In genomic region chr14:89408907-89409675, GRCh38 we compare ENCODE assay signal across 16 cellular contexts. TPM values are rescaled to one million over a fixed set of nuclear protein-coding genes. Genes with fewer than 3 reads are reported as not detected.
A peak's percentile ranks its signal among the peaks of the same experiment; 100 is the strongest.
DNase-seq lines count a peak whose midpoint lies in the region; ATAC-seq, FAIRE-seq and TF ChIP-seq lines count a peak whose summit lies in the region.
"Had no signal": no experiment of that assay in that cellular context is flagged by ENCODE, and none has a peak within 500 bp of the region (broad histone marks: within the 10 kb centered on the region; RNA-seq: fewer than 3 reads in every experiment).

No MANE protein-coding gene starts in this region.

- H3K4me1 ChIP-seq in HUES64 (ENCODE audit: insufficient read depth, low read length) (peaks cover 34% of the 10 kb centered on the region), GM12878 (ENCODE audit: control insufficient read depth, insufficient read depth, low read length) (peaks cover 28% of the 10 kb centered on the region), HepG2 (ENCODE audit: insufficient read depth, low read length) (peaks cover 76% of the 10 kb centered on the region), stomach (peaks cover 39 to 82% (median 49%) of the 10 kb centered on the region in 4 donors)
- H3K4me1 ChIP-seq: Caco-2 had no signal

- RAD21 ChIA-PET in GM12878 (lab: Charles Lee; ENCODE audit: unreplicated experiment): interaction anchor here (1.1 to 2.5 kb wide), 4 partner anchors 21 to 43 kb away, joined by 3 to 8 read pairs (median 4); no protein-coding TSS in a partner anchor

- TSS peak; percentile 38 for BruUV-seq in GM12878 (replicated peaks; lab: Mats Ljungman, UMichigan)
- no TSS peak for BruUV-seq in HepG2 (replicated peaks; lab: Mats Ljungman, UMichigan)

- TF ChIP-seq RAD21 in GM12878 (IDR thresholded peaks at IDR 0.05; ENCODE audit: insufficient read depth, low read depth, low read length): no peak
- no peak for TF ChIP-seq RAD21 in HepG2 (CRISPR knock-in tag; IDR thresholded peaks at IDR 0.05)

- H3K4me2 ChIP-seq in GM12878 (ENCODE audit: control insufficient read depth, insufficient read depth) (peak overlapping the region; percentile 90), HepG2 (ENCODE audit: low read depth, low read length) (peak overlapping the region; percentile 16; the same call in 1 of the 2 replicates)

- no peak for TF ChIP-seq POLR2A in GM12878 (IDR thresholded peaks at IDR 0.05; ENCODE audit: low read depth, low read length)
- TF ChIP-seq POLR2A in HepG2 (IDR thresholded peaks at IDR 0.05; ENCODE audit: insufficient read depth in 1 of 2, low read depth in 2 of 2, low read length in 2 of 2): no peak
- TF ChIP-seq POLR2A in stomach (IDR thresholded peaks at IDR 0.05): no peak

- 84% methylated on average over 12 of the region's 14 CpGs for WGBS in HUES64
- 82% methylated on average over 14 of the region's 14 CpGs for WGBS in GM12878 (ENCODE audit: insufficient coverage, insufficient replicate concordance, low lambda C conversion rate, missing lambda C conversion rate)
- 88% methylated on average over 14 of the region's 14 CpGs for WGBS in HepG2 (ENCODE audit: low lambda C conversion rate)
- WGBS in stomach, 5 donors: 41 to 69% (median 58%) methylated on average over 14 of the region's 14 CpGs

- TF ChIP-seq CTCF in GM12878 (IDR thresholded peaks at IDR 0.05 in 2 of 3, conservative IDR thresholded peaks at IDR 0.05 in 1 of 3; ENCODE audit: control insufficient read depth in 2 of 3, extremely low read depth in 1 of 3, insufficient read depth in 1 of 3, low read depth in 3 of 3, low read length in 3 of 3) (no peak), HepG2 (CRISPR knock-in tag; IDR thresholded peaks at IDR 0.05) (no peak), stomach (IDR thresholded peaks at IDR 0.05) (no peak)

- no peak for DNase-seq in GM12878 (ENCODE audit: low read depth, low spot score)
- DNase-seq in HepG2 (ENCODE audit: low spot score): no peak
- DNase-seq in stomach: no peak
- DNase-seq in SKM-1 treated with dmso at 0.1 percent for 144 hours (lab: John Stamatoyannopoulos, UW; ENCODE audit: unreplicated experiment): no peak
- DNase-seq in NCI-H82 treated with DMSO at 0.1 percent for 48 hours (lab: John Stamatoyannopoulos, UW; ENCODE audit: unreplicated experiment): no peak
- no peak for DNase-seq in occipital lobe (lab: John Stamatoyannopoulos, UW)
- DNase-seq: amygdala; Caco-2; GDM1; glutamatergic neuron; HFFc6; kidney; stimulated activated naive CD8-positive, alpha-beta T cell treated with anti-CD3 and anti-CD28 coated beads, Interleukin-15, amount 100 ng/mL, for 72 hours; WERI-Rb-1 had no signal

- peak overlapping the region; percentile 5; the same call in 1 of the 2 replicates for H3K27ac ChIP-seq in HUES64 (ENCODE audit: low read depth, low read length)
- peak overlapping the region; percentile 49 for H3K27ac ChIP-seq in GM12878 (ENCODE audit: control insufficient read depth, insufficient read depth)
- H3K27ac ChIP-seq in HepG2 (ENCODE audit: extremely low read length, insufficient read depth, low read length): no peak overlapping the region
- H3K27ac ChIP-seq in stomach: peak overlapping the region in 4 of 5 donors; percentile 30 to 59 (median 36)
- H3K27ac ChIP-seq: SK-N-MC, WERI-Rb-1 had no signal

- H3K79me2 ChIP-seq in GM12878 (ENCODE audit: control insufficient read depth, insufficient read depth, low read length) (peaks cover 86% of the 10 kb centered on the region), HepG2 (ENCODE audit: insufficient read depth, low read length) (peaks cover 97% of the 10 kb centered on the region)

- FAIRE-seq in GM12878 (lab: Jason Lieb, UNC) (no peak), HepG2 (lab: Jason Lieb, UNC) (no peak)
- FAIRE-seq: kidney had no signal

- no peak for TF ChIP-seq EP300 in GM12878 (IDR thresholded peaks at IDR 0.05; ENCODE audit: borderline replicate concordance in 1 of 2, control insufficient read depth in 1 of 2, low read depth in 2 of 2, low read length in 2 of 2)
- TF ChIP-seq EP300 in HepG2 (IDR thresholded peaks at IDR 0.05; ENCODE audit: low read depth in 2 of 2, low read length in 2 of 2): no peak
- TF ChIP-seq EP300 in HepG2 (CRISPR knock-in tag; IDR thresholded peaks at IDR 0.05; ENCODE audit: borderline replicate concordance): no peak
- no peak for TF ChIP-seq EP300 in stomach (IDR thresholded peaks at IDR 0.05)

- POLR2A ChIA-PET in GM12878 (lab: Charles Lee) (interaction anchor here (1.0 to 1.7 kb wide), 5 partner anchors 23 to 104 kb away, joined by 3 to 11 read pairs (median 4); no protein-coding TSS in a partner anchor), HepG2 (lab: Yijun Ruan, JAX) (interaction anchor here (1.1 kb wide), 1 partner anchor 40 kb away, joined by 3 read pairs; no protein-coding TSS in a partner anchor)

- ATAC-seq in GM12878 (peak; percentile 38; the same call in 2 of the 3 replicates), HepG2 (peak; percentile 29; the same call in 1 of the 3 replicates)
- ATAC-seq: stimulated activated naive CD8-positive, alpha-beta T cell treated with anti-CD3 and anti-CD28 coated beads, Interleukin-15, amount 100 ng/mL, for 72 hours had no signal

- in situ Hi-C loops in GM12878 (cut with MboI) (no loop called here), HepG2 (cut with HindIII; ENCODE audit: extremely low pct_ligation_motif_present, low pct_unique_long_range_greater_than_20kb) (loop anchor here (25.0 kb wide), 1 partner anchor 503 kb away; no protein-coding TSS in a partner anchor)

- intact Hi-C loops in GM12878 (cut with micrococcal nuclease; ENCODE audit: unreplicated experiment): no loop called here
- intact Hi-C loops in HepG2 (cut with micrococcal nuclease; ENCODE audit: unreplicated experiment): no loop called here
- intact Hi-C loops in stomach (cut with DNase I; ENCODE audit: low total_unique reads): no loop called here

- H2AFZ ChIP-seq in GM12878 (ENCODE audit: control insufficient read depth, low read depth, low read length): no peak overlapping the region
- H2AFZ ChIP-seq in HepG2 (ENCODE audit: low read length): no peak overlapping the region

- no peaks in the 10 kb centered on the region for H3K27me3 ChIP-seq in HUES64 (ENCODE audit: insufficient read depth, low read length)
- no peaks in the 10 kb centered on the region for H3K27me3 ChIP-seq in GM12878 (replicated peaks in 1 of 2; ENCODE audit: control insufficient read depth in 2 of 2, insufficient read depth in 2 of 2, low read length in 1 of 2)
- H3K27me3 ChIP-seq in HepG2 (ENCODE audit: control insufficient read depth in 1 of 2, insufficient read depth in 2 of 2, low read length in 2 of 2): no peaks in the 10 kb centered on the region
- H3K27me3 ChIP-seq in stomach: no peaks in the 10 kb centered on the region

- H3K4me3 ChIP-seq in HUES64 (ENCODE audit: low read length) (no peak overlapping the region), GM12878 (peak overlapping the region; percentile 57), HepG2 (replicated peaks in 1 of 3; ENCODE audit: insufficient read depth in 1 of 3, low read depth in 2 of 3, low read length in 3 of 3) (no peak overlapping the region), stomach (no peak overlapping the region)
- H3K4me3 ChIP-seq: SK-N-MC had no signal

- H4K20me1 ChIP-seq in GM12878 (ENCODE audit: control insufficient read depth, insufficient read depth): no peaks in the 10 kb centered on the region
- H4K20me1 ChIP-seq in HepG2 (ENCODE audit: insufficient read depth, low read length): peaks cover 46% of the 10 kb centered on the region

- no peaks in the 10 kb centered on the region for H3K9me3 ChIP-seq in HUES64 (ENCODE audit: insufficient read depth, low read depth, low read length)
- peaks cover 2% of the 10 kb centered on the region; the same call in 2 of the 3 replicates for H3K9me3 ChIP-seq in GM12878 (replicated peaks; ENCODE audit: control insufficient read depth, insufficient read depth, low read length)
- no peaks in the 10 kb centered on the region for H3K9me3 ChIP-seq in HepG2 (ENCODE audit: low read length)
- no peaks in the 10 kb centered on the region for H3K9me3 ChIP-seq in stomach
- H3K9me3 ChIP-seq: Caco-2 had no signal

- SMC1A ChIA-PET in GM12878 (lab: Charles Lee; ENCODE audit: uncharacterized antibody, unreplicated experiment): interaction anchor here (0.6 to 2.9 kb wide), 11 partner anchors 9 to 132 kb away, joined by 3 to 19 read pairs (median 3); no protein-coding TSS in a partner anchor

- H3K36me3 ChIP-seq in HUES64 (ENCODE audit: insufficient read depth, low read length) (peaks cover 68% of the 10 kb centered on the region), GM12878 (ENCODE audit: control insufficient read depth in 2 of 2, insufficient read depth in 2 of 2, low read length in 1 of 2) (peaks cover 3 to 6% of the 10 kb centered on the region in 2 experiments), HepG2 (replicated peaks in 1 of 2; ENCODE audit: control insufficient read depth in 1 of 2, insufficient read depth in 2 of 2, low read length in 2 of 2) (peaks cover 27 to 60% of the 10 kb centered on the region in 2 experiments), stomach (peaks cover 10 to 40% (median 37%) of the 10 kb centered on the region in 4 donors)

- H3K9ac ChIP-seq in HUES64 (ENCODE audit: low read depth, low read length) (no peak overlapping the region), GM12878 (ENCODE audit: control insufficient read depth, insufficient read depth, low read length) (0 out of 2 replicates have a peak overlapping the region, but pooled peaks have one; percentile 45), HepG2 (ENCODE audit: insufficient read depth, low read depth, low read length) (no peak overlapping the region)

- CTCF ChIA-PET in GM12878 (lab: Yijun Ruan, JAX): interaction anchor here (1.0 to 2.7 kb wide), 7 partner anchors 23 to 102 kb away, joined by 3 to 8 read pairs (median 4); no protein-coding TSS in a partner anchor
- CTCF ChIA-PET in HepG2 (lab: Yijun Ruan, JAX; ENCODE audit: low intra/inter-chr PET ratio, low total read pairs): no interaction called here

RNA-seq across cellular contexts. Expression of gene FOXN3, which starts 7.9 kb away (rescaled TPM):
- 47.5 TPM for polyA plus RNA-seq in HUES64 (2013, experiment 1 of 2)
- polyA plus RNA-seq in HUES64 (2013, experiment 2 of 2): 48.8 TPM
- 112 and 136 TPM in 2 replicates for total RNA-seq in GM12878 (2013; cell fraction: nucleolus; rRNA removed)
- total RNA-seq in GM12878 (2014; rRNA removed) (41.7 and 42.0 TPM in 2 replicates), GM12878 (2014; rRNA removed; fragmentation: Illumina TruSeq; extraction: Trizol) (32.5 and 33.8 TPM in 2 replicates), GM12878 (2021) (66.1 and 68.9 TPM in 2 replicates), HepG2 (2016; rRNA removed; fragmentation: Illumina TruSeq; extraction: Trizol) (32.4 and 42.4 TPM in 2 replicates), stomach (100 to 1,000 TPM in 3 of 5 donors, 10 to 100 TPM in 2; 37.4 to 126 (median 100) TPM), occipital lobe (36.8 TPM)
- polyA plus RNA-seq in GM12878 (2011; ENCODE audit: low read depth): 19.9 TPM
- polyA plus RNA-seq in GM12878 (2011; rRNA removed) (21.5 and 25.6 TPM in 2 replicates), GM12878 (2014; fragmentation: Illumina TruSeq; extraction: Trizol) (43.6 and 46.8 TPM in 2 replicates), GM12878 (2014; fragmentation: Nextera tagmentation; extraction: Ambion mirVana) (1 to 10 TPM; 4.5 to 7.1 TPM), GM12878 (2014; rRNA removed) (34.5 and 38.4 TPM in 2 replicates), GM12878 (2016; fragmentation: Nextera tagmentation; extraction: Ambion mirVana) (10 to 100 TPM; 21.2 to 23.7 TPM), HepG2 (2011; rRNA removed) (64.7 and 70.2 TPM in 2 replicates), stomach (10 to 100 TPM; 12.5 to 38.5 (median 23.0) TPM)
- 21.5 and 21.7 TPM in 2 replicates for polyA plus RNA-seq in GM12878 (2011; cell fraction: cytosol; rRNA removed)
- polyA plus RNA-seq in GM12878 (2011; cell fraction: nucleus; rRNA removed): 17.3 and 21.5 TPM in 2 replicates
- 28.8 and 31.2 TPM in 2 replicates for polyA plus RNA-seq in GM12878 (2012)
- polyA minus RNA-seq in GM12878 (2011; rRNA and poly(A)+ RNA removed): 42.8 and 49.2 TPM in 2 replicates
- 15.0 and 20.3 TPM in 2 replicates for polyA minus RNA-seq in GM12878 (2011; cell fraction: cytosol; rRNA and poly(A)+ RNA removed)
- polyA minus RNA-seq in GM12878 (2011; cell fraction: nucleus; rRNA and poly(A)+ RNA removed): 27.3 and 39.6 TPM in 2 replicates
- total RNA-seq in HepG2 (2016; cell fraction: cytosol; rRNA removed; fragmentation: Illumina TruSeq; extraction: Trizol; ENCODE audit: low read depth): 21.8 and 24.1 TPM in 2 replicates
- 31.8 and 34.4 TPM in 2 replicates for total RNA-seq in HepG2 (2016; cell fraction: insoluble cytoplasmic fraction; rRNA removed; fragmentation: Illumina TruSeq; extraction: Trizol)
- 34.0 and 40.7 TPM in 2 replicates for total RNA-seq in HepG2 (2016; cell fraction: membrane; rRNA removed; fragmentation: Illumina TruSeq; extraction: Trizol)
- total RNA-seq in HepG2 (2016; cell fraction: nucleus; rRNA removed; fragmentation: Illumina TruSeq; extraction: Trizol): 56.5 and 60.0 TPM in 2 replicates
- 47.5 and 57.5 TPM in 2 replicates for polyA plus RNA-seq in HepG2 (2011; cell fraction: cytosol; rRNA removed)
- polyA plus RNA-seq in HepG2 (2011; cell fraction: nucleus; rRNA removed): 59.1 and 68.8 TPM in 2 replicates
- 75.4 and 83.5 TPM in 2 replicates for polyA plus RNA-seq in HepG2 (2012)
- 12.3 and 14.4 TPM in 2 replicates for polyA plus RNA-seq in HepG2 (2016; cell fraction: cytosol; fragmentation: Illumina TruSeq; extraction: Trizol; ENCODE audit: low read depth)
- 34.1 and 37.2 TPM in 2 replicates for polyA plus RNA-seq in HepG2 (2016; cell fraction: insoluble cytoplasmic fraction; fragmentation: Illumina TruSeq; extraction: Trizol; ENCODE audit: low read depth)
- polyA plus RNA-seq in HepG2 (2016; cell fraction: membrane; fragmentation: Illumina TruSeq; extraction: Trizol; ENCODE audit: low read depth): 22.0 and 25.1 TPM in 2 replicates
- 26.9 and 29.4 TPM in 2 replicates for polyA plus RNA-seq in HepG2 (2016; cell fraction: nucleus; fragmentation: Illumina TruSeq; extraction: Trizol; ENCODE audit: insufficient read depth, low read depth)
- polyA minus RNA-seq in HepG2 (2011; rRNA and poly(A)+ RNA removed; ENCODE audit: low replicate concordance): 33.5 and 214 TPM in 2 replicates
- polyA minus RNA-seq in HepG2 (2011; cell fraction: cytosol; rRNA and poly(A)+ RNA removed): 84.8 and 100 TPM in 2 replicates
- 187 and 226 TPM in 2 replicates for polyA minus RNA-seq in HepG2 (2011; cell fraction: nucleus; rRNA and poly(A)+ RNA removed)
